Comparison of ENCODE assay signal across 1 cellular context in genomic region chr10:2351566-2351965, GRCh38.
TF ChIP-seq lines count a peak whose summit lies in the region.

No MANE protein-coding gene starts in this region.

TF ChIP-seq in HepG2, 621 proteins besides CTCF, POLR2A, EP300 and RAD21 (continued from another document):
- TF ChIP-seq TRAFD1 (CRISPR knock-in tag; IDR thresholded peaks at IDR 0.05; ENCODE audit: borderline replicate concordance) (no peak), ZNF232 (CRISPR knock-in tag; IDR thresholded peaks at IDR 0.05; ENCODE audit: borderline replicate concordance) (no peak)
